Comparison of ENCODE assay signal across 17 cellular contexts in genomic region chr1:55673416-55673815, GRCh38.
A peak's percentile ranks its signal among the peaks of the same experiment; 100 is the strongest.
DNase-seq lines count a peak whose midpoint lies in the region; ATAC-seq and TF ChIP-seq lines count a peak whose summit lies in the region.
"Had no signal": no experiment of that assay in that cellular context is flagged by ENCODE, and none has a peak within 500 bp of the region (broad histone marks: within the 10 kb centered on the region; RNA-seq: fewer than 3 reads in every experiment).

No MANE protein-coding gene starts in this region.

- H2BK15ac ChIP-seq in IMR-90 (ENCODE audit: low read depth, low read length) (peak overlapping the region; percentile 53; the same call in 2 of the 3 replicates), mesendoderm (replicated peaks; ENCODE audit: low read depth) (no peak overlapping the region)

- H3K27ac ChIP-seq in IMR-90 (ENCODE audit: insufficient read depth, low read length) (no peak overlapping the region), mesendoderm (ENCODE audit: low read depth, low read length) (no peak overlapping the region)
- H3K27ac ChIP-seq: BLaER1, HL-60 had no signal

- H3K18ac ChIP-seq in IMR-90 (ENCODE audit: low read depth, low read length) (peak overlapping the region; percentile 74), mesendoderm (ENCODE audit: low read length) (no peak overlapping the region)

- POLR2A ChIA-PET in IMR-90 (lab: Charles Lee; ENCODE audit: unreplicated experiment) = no interaction called here

- DNase-seq in IMR-90 (no peak), SK-N-DZ (ENCODE audit: low spot score) (peak; percentile 63), mesendoderm (peak; percentile 77), Right ventricle myocardium superior (no peak), nucleus accumbens (lab: John Stamatoyannopoulos, UW) (no peak)
- DNase-seq: 8988T; Calu3; CD4-positive, alpha-beta memory T cell; DMS79 treated with DMSO at 0.1 percent for 48 hours; GF-D8; GOT3; H7 had no signal

- H2BK20ac ChIP-seq in IMR-90 (ENCODE audit: low read depth, low read length) = peak overlapping the region; percentile 79

- intact Hi-C loops in IMR-90 (cut with micrococcal nuclease) (loop anchor here (5.0 to 10.0 kb wide), 2 partner anchors 246 to 529 kb away; no protein-coding TSS in a partner anchor), Right ventricle myocardium superior (cut with DNase I) (no loop called here)

- H2BK120ac ChIP-seq in IMR-90 (ENCODE audit: low read depth, low read length) (peak overlapping the region; percentile 83), mesendoderm (ENCODE audit: low read depth, low read length) (no peak overlapping the region)

- no peaks in the 10 kb centered on the region for H4K20me1 ChIP-seq in IMR-90 (ENCODE audit: insufficient read depth, low read length)
- H4K20me1 ChIP-seq: BLaER1 had no signal

- no peaks in the 10 kb centered on the region; the same call in 1 of the 2 replicates for H3K9me1 ChIP-seq in IMR-90 (ENCODE audit: insufficient read depth, low read length)

- no peak overlapping the region for H3K4me2 ChIP-seq in IMR-90 (ENCODE audit: low read depth, low read length)
- no peak overlapping the region for H3K4me2 ChIP-seq in mesendoderm (ENCODE audit: low read length)
- H3K4me2 ChIP-seq: BLaER1 had no signal

- CTCF ChIA-PET in IMR-90 (lab: Yijun Ruan, JAX) = interaction anchor here (0.6 to 1.0 kb wide), 2 partner anchors 15 to 88 kb away, joined by 3 read pairs; no protein-coding TSS in a partner anchor

- dilution Hi-C loops in IMR-90 (cut with HindIII; ENCODE audit: low sequenced_read_pairs, unreplicated experiment) = no loop called here

- H2AK9ac ChIP-seq in IMR-90 (replicated peaks; ENCODE audit: low read depth, low read length, poor library complexity) = no peak overlapping the region

- no peak for TF ChIP-seq RAD21 in IMR-90 (IDR thresholded peaks at IDR 0.05; ENCODE audit: low read length)

- no TSS peak for BruUV-seq in IMR-90 (replicated peaks; lab: Mats Ljungman, UMichigan)

- H3K36me3 ChIP-seq in IMR-90 (ENCODE audit: control insufficient read depth, insufficient read depth, low read length) (no peaks in the 10 kb centered on the region), mesendoderm (ENCODE audit: control insufficient read depth, insufficient read depth, low read length) (no peaks in the 10 kb centered on the region)
- H3K36me3 ChIP-seq: BLaER1 had no signal

- H3K56ac ChIP-seq in IMR-90 (ENCODE audit: extremely low read depth, insufficient read depth, low read length) (no peak overlapping the region), mesendoderm (ENCODE audit: low read length) (no peak overlapping the region)

- H2BK5ac ChIP-seq in IMR-90 (ENCODE audit: low read depth, low read length, poor library complexity, severe bottlenecking) (no peak overlapping the region), mesendoderm (ENCODE audit: low read length) (no peak overlapping the region)

- no CpG with 5 or more reads among the region's 1 CpG for WGBS in IMR-90 (ENCODE audit: extremely low coverage in 2 of 2, insufficient read length in 1 of 2), 2 experiments
- WGBS in mesendoderm (ENCODE audit: extremely low coverage, insufficient coverage, low lambda C conversion rate) = no CpG with 5 or more reads among the region's 1 CpG

- peak overlapping the region; percentile 42 for H4K5ac ChIP-seq in IMR-90 (ENCODE audit: low read depth, low read length)
- no peak overlapping the region for H4K5ac ChIP-seq in mesendoderm (ENCODE audit: low read length)

- H3K79me1 ChIP-seq in IMR-90 (ENCODE audit: low read depth in 1 of 2, low read length in 2 of 2) = no peaks in the 10 kb centered on the region
- no peaks in the 10 kb centered on the region for H3K79me1 ChIP-seq in mesendoderm (ENCODE audit: low read length)

- H2AK5ac ChIP-seq in IMR-90 (ENCODE audit: low read depth, low read length) (0 out of 2 replicates have a peak overlapping the region, but pooled peaks have one; percentile 12), mesendoderm (ENCODE audit: low read length) (no peak overlapping the region)

- 0 out of 2 replicates have a peak overlapping the region, but pooled peaks have one; percentile 3 for H3K14ac ChIP-seq in IMR-90 (replicated peaks; ENCODE audit: low read depth, low read length)

- peak overlapping the region; percentile 46 for H3K4ac ChIP-seq in IMR-90 (ENCODE audit: low read depth, low read length)
- no peak overlapping the region for H3K4ac ChIP-seq in mesendoderm (ENCODE audit: low read depth, low read length)

- H4K8ac ChIP-seq in IMR-90 (ENCODE audit: low read depth in 2 of 2, low read length in 2 of 2) = peak overlapping the region; percentile 34 to 39; a peak in 3 of 4 replicates
- H4K8ac ChIP-seq in mesendoderm (ENCODE audit: low read depth, low read length) = no peak overlapping the region

- H3K23ac ChIP-seq in IMR-90 (ENCODE audit: low read depth, low read length) (no peak overlapping the region), mesendoderm (ENCODE audit: low read length) (no peak overlapping the region)

- H3K4me3 ChIP-seq in IMR-90 (ENCODE audit: insufficient read depth, low read depth, low read length) (no peak overlapping the region), mesendoderm (ENCODE audit: low read length) (no peak overlapping the region)
- H3K4me3 ChIP-seq: BLaER1 had no signal

- no peaks in the 10 kb centered on the region for H3K79me2 ChIP-seq in mesendoderm (ENCODE audit: control insufficient read depth, insufficient read depth, low read length)

- H3K27me3 ChIP-seq in IMR-90 (ENCODE audit: control insufficient read depth, insufficient read depth, low read length) (no peaks in the 10 kb centered on the region), mesendoderm (ENCODE audit: insufficient read depth, low read length, poor library complexity) (no peaks in the 10 kb centered on the region)
- H3K27me3 ChIP-seq: BLaER1 had no signal

- no peak overlapping the region for H3K9ac ChIP-seq in IMR-90 (ENCODE audit: low read depth, low read length)
- no peak overlapping the region for H3K9ac ChIP-seq in mesendoderm (ENCODE audit: low read length)
- H3K9ac ChIP-seq: BLaER1 had no signal

- no peak for TF ChIP-seq POLR2A in IMR-90 (IDR thresholded peaks at IDR 0.05; ENCODE audit: low read depth, low read length)

- no peak for ATAC-seq in IMR-90 (ENCODE audit: low read depth)
- no peak for ATAC-seq in Right ventricle myocardium superior (ENCODE audit: poor library complexity)
- no peak for ATAC-seq in HG02571 (IDR thresholded peaks at IDR 0.05; ENCODE audit: unreplicated experiment)
- no peak for ATAC-seq in HG03139 (IDR thresholded peaks at IDR 0.05; ENCODE audit: unreplicated experiment)
- ATAC-seq: HCT116 had no signal

- H4K91ac ChIP-seq in IMR-90 (ENCODE audit: insufficient read depth, low read depth, low read length) = peak overlapping the region; percentile 73

- in situ Hi-C loops in IMR-90 (cut with MboI; ENCODE audit: low sequenced_read_pairs) = no loop called here

- TF ChIP-seq CTCF in IMR-90 (conservative IDR thresholded peaks at IDR 0.05; ENCODE audit: low read depth, low read length) = no peak

- H3K9me3 ChIP-seq in IMR-90 (ENCODE audit: control insufficient read depth, insufficient read depth, low read length) = no peaks in the 10 kb centered on the region
- H3K9me3 ChIP-seq: BLaER1 had no signal

- H3K4me1 ChIP-seq in IMR-90 (ENCODE audit: control insufficient read depth, insufficient read depth, low read length) (peaks cover 12% of the 10 kb centered on the region), mesendoderm (ENCODE audit: control insufficient read depth, low read depth, low read length) (no peaks in the 10 kb centered on the region)
- H3K4me1 ChIP-seq: BLaER1 had no signal

- H2AFZ ChIP-seq in IMR-90 (replicated peaks; ENCODE audit: low read length, poor library complexity) = no peak overlapping the region

TF ChIP-seq in IMR-90, 13 proteins besides CTCF, POLR2A, EP300 and RAD21:
- no peak for TF ChIP-seq ELK1 (IDR thresholded peaks at IDR 0.05; ENCODE audit: borderline replicate concordance, low read depth, low read length)
- no peak for TF ChIP-seq RFX5 (IDR thresholded peaks at IDR 0.05; ENCODE audit: low read depth, low read length)
- TF ChIP-seq USF2 (IDR thresholded peaks at IDR 0.05; ENCODE audit: low read depth, low read length) = no peak
- TF ChIP-seq FOS (IDR thresholded peaks at IDR 0.05; ENCODE audit: low read depth, low read length) = no peak
- TF ChIP-seq MXI1 (IDR thresholded peaks at IDR 0.05; ENCODE audit: borderline replicate concordance, low read depth, low read length) = no peak
- TF ChIP-seq MAFK (IDR thresholded peaks at IDR 0.05; ENCODE audit: low read depth, low read length) = no peak
- no peak for TF ChIP-seq CHD1 (IDR thresholded peaks at IDR 0.05; ENCODE audit: low read depth, low read length)
- TF ChIP-seq NFE2L2 (IDR thresholded peaks at IDR 0.05; ENCODE audit: low read depth, low read length) = no peak
- TF ChIP-seq CEBPB (IDR thresholded peaks at IDR 0.05; ENCODE audit: low read depth, low read length) = no peak

Comparison
In these comparisons a context has a peak if more than half of its experiments do, and no peak if none do; other contexts are left out.
1. DNase-seq: peak in SK-N-DZ (single experiment) and mesendoderm (single experiment); none in IMR-90 (single experiment), Right ventricle myocardium superior (single experiment) and nucleus accumbens (0 of 56).